ENCODE assay signal across 25 cellular contexts in the genomic region with DNA sequence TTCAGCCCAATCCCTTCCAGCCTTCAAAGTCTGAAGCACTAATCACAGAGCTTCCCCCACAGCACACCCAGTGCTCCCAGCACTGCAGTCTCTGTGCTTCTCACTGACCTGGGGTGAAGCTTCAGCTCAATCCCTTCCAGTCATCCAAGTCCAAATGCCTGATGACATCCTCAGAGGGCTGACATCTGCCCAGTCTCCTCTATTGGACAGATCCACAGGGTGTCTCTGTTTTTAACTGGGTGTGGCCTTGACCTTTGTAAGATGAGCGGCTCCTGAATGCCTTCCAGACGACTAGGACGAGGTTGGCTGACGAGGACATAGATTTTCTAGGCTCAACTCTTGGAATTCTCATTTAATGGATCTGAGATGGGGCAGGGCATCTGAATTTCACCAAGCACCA. TPM values are rescaled to one million over a fixed set of nuclear protein-coding genes. Genes with fewer than 3 reads are reported as not detected.
DNase-seq lines count a peak whose midpoint lies in the region; ATAC-seq and TF ChIP-seq lines count a peak whose summit lies in the region.
"Had no signal": no experiment of that assay in that cellular context is flagged by ENCODE, and none has a peak within 500 bp of the region (broad histone marks: within the 10 kb centered on the region; RNA-seq: fewer than 3 reads in every experiment).

No MANE protein-coding gene starts in this region.

- H3K4me1 Mint-ChIP-seq in MCF 10A (ENCODE audit: insufficient read depth, unreplicated experiment) = peaks cover 29% of the 10 kb centered on the region
- H3K4me1 Mint-ChIP-seq in endothelial cell (ENCODE audit: unreplicated experiment) = peaks cover 23% of the 10 kb centered on the region

- no peaks in the 10 kb centered on the region for H3K36me3 Mint-ChIP-seq in MCF 10A (ENCODE audit: insufficient read depth, unreplicated experiment)
- H3K36me3 Mint-ChIP-seq in endothelial cell (ENCODE audit: low read depth, unreplicated experiment) = no peaks in the 10 kb centered on the region
- H3K36me3 Mint-ChIP-seq: activated CD8-positive, alpha-beta memory T cell treated with anti-CD3 and anti-CD28 coated beads, Interleukin-2, amount 10 ng/mL, durations not matched to agents 7 days and 5 days; naive thymus-derived CD4-positive, alpha-beta T cell; stimulated activated naive B cell treated with anti-CD40 and anti-IgM and Interleukin-4, amounts not matched to agents 10 μg/mL and 1 μg/mL and 100 μg/mL, for 72 hours had no signal

- H3K27me3 Mint-ChIP-seq in MCF 10A (ENCODE audit: insufficient read depth, unreplicated experiment) = no peaks in the 10 kb centered on the region
- peaks cover 7% of the 10 kb centered on the region for H3K27me3 Mint-ChIP-seq in endothelial cell (ENCODE audit: unreplicated experiment)
- H3K27me3 Mint-ChIP-seq: activated CD4-positive, alpha-beta T cell treated with anti-CD3 and anti-CD28 coated beads, Interleukin-2, amount 10 ng/mL, durations not matched to agents 7 days and 5 days had no signal

- no peak for TF ChIP-seq CTCF in MCF 10A (IDR thresholded peaks at IDR 0.05; ENCODE audit: unreplicated experiment)
- no peak for TF ChIP-seq CTCF in mammary epithelial cell (conservative IDR thresholded peaks at IDR 0.05 in 1 of 2, IDR thresholded peaks at IDR 0.05 in 1 of 2; ENCODE audit: extremely low read depth in 1 of 2, insufficient read depth in 1 of 2, low read depth in 1 of 2, low read length in 2 of 2)
- TF ChIP-seq CTCF in RWPE1 (conservative IDR thresholded peaks at IDR 0.05; ENCODE audit: low read depth) = no peak
- no peak for TF ChIP-seq CTCF in endothelial cell (IDR thresholded peaks at IDR 0.05; ENCODE audit: unreplicated experiment)

- no peak overlapping the region for H3K9ac ChIP-seq in mammary epithelial cell (ENCODE audit: insufficient read depth, low read length)

- no peak overlapping the region for H3K4me3 ChIP-seq in mammary epithelial cell (replicated peaks in 1 of 3; ENCODE audit: insufficient read depth in 1 of 3, low read depth in 2 of 3, low read length in 3 of 3)

- no peak overlapping the region for H3K27ac Mint-ChIP-seq in MCF 10A (ENCODE audit: low read depth, unreplicated experiment)
- no peak overlapping the region for H3K27ac Mint-ChIP-seq in endothelial cell (ENCODE audit: unreplicated experiment)
- H3K27ac Mint-ChIP-seq: activated CD4-positive, alpha-beta T cell treated with anti-CD3 and anti-CD28 coated beads, Interleukin-2, amount 10 ng/mL, durations not matched to agents 7 days and 5 days; activated CD8-positive, alpha-beta memory T cell treated with anti-CD3 and anti-CD28 coated beads, Interleukin-2, amount 10 ng/mL, durations not matched to agents 7 days and 5 days; activated naive CD4-positive, alpha-beta T cell treated with anti-CD3 and anti-CD28 coated beads, Interleukin-2, amount 50 U/mL, for 24 hours; activated T-cell treated with anti-CD3 and anti-CD28 coated beads, Interleukin-2, amount 50 U/mL, for 72 hours; stimulated activated naive B cell treated with anti-CD40 and anti-IgM and Interleukin-4, amounts not matched to agents 10 μg/mL and 1 μg/mL and 100 μg/mL, for 72 hours had no signal

- H3K9me3 ChIP-seq in mammary epithelial cell (replicated peaks; ENCODE audit: insufficient read depth, low read length) = no peaks in the 10 kb centered on the region

- CTCF ChIA-PET in MCF 10A (lab: Yijun Ruan, JAX) (interaction anchor here (1.7 kb wide), 1 partner anchor 14 kb away, joined by 7 read pairs; no protein-coding TSS in a partner anchor), mammary epithelial cell (lab: Charles Lee; ENCODE audit: low non-redundant PET) (no interaction called here), RWPE1 (lab: Yijun Ruan, JAX) (interaction anchor here (0.7 kb wide), 1 partner anchor 327 kb away, joined by 3 read pairs; no protein-coding TSS in a partner anchor)

- ATAC-seq in HG02610 (IDR thresholded peaks at IDR 0.05; ENCODE audit: unreplicated experiment) (no peak), HG02840 (IDR thresholded peaks at IDR 0.05; ENCODE audit: low FRiP score, unreplicated experiment) (no peak)
- ATAC-seq: activated CD8-positive, alpha-beta memory T cell treated with anti-CD3 and anti-CD28 coated beads, Interleukin-2, amount 10 ng/mL, durations not matched to agents 7 days and 5 days; activated T-cell treated with anti-CD3 and anti-CD28 coated beads, Interleukin-2, amount 50 U/mL, for 72 hours; naive thymus-derived CD4-positive, alpha-beta T cell; SK-N-SH treated with all-trans-retinoic acid at 6 μM for 48 hours; stimulated activated naive B cell treated with anti-CD40 and anti-IgM and Interleukin-4, amounts not matched to agents 10 μg/mL and 1 μg/mL and 100 μg/mL, for 72 hours had no signal

- H3K27me3 ChIP-seq in mammary epithelial cell (ENCODE audit: insufficient read depth, low read length) = no peaks in the 10 kb centered on the region

- no peaks in the 10 kb centered on the region for H3K36me3 ChIP-seq in mammary epithelial cell (ENCODE audit: insufficient read depth, low read length)

- WGBS in mammary epithelial cell (ENCODE audit: low coverage, missing lambda C conversion rate) = 58% methylated on average over 4 of the region's 4 CpGs

- no peaks in the 10 kb centered on the region for H3K9me3 Mint-ChIP-seq in MCF 10A (ENCODE audit: unreplicated experiment)
- no peaks in the 10 kb centered on the region for H3K9me3 Mint-ChIP-seq in endothelial cell (ENCODE audit: unreplicated experiment)
- H3K9me3 Mint-ChIP-seq: activated CD4-positive, alpha-beta T cell treated with anti-CD3 and anti-CD28 coated beads, Interleukin-2, amount 10 ng/mL, durations not matched to agents 7 days and 5 days; activated naive CD4-positive, alpha-beta T cell treated with anti-CD3 and anti-CD28 coated beads, Interleukin-2, amount 50 U/mL, for 24 hours; activated T-cell treated with anti-CD3 and anti-CD28 coated beads, Interleukin-2, amount 50 U/mL, for 72 hours; naive thymus-derived CD4-positive, alpha-beta T cell; stimulated activated naive B cell treated with anti-CD40 and anti-IgM and Interleukin-4, amounts not matched to agents 10 μg/mL and 1 μg/mL and 100 μg/mL, for 72 hours had no signal

- peak; percentile 76 for DNase-seq in MCF 10A (ENCODE audit: unreplicated experiment)
- DNase-seq in mammary epithelial cell = no peak
- no peak for DNase-seq in RWPE1 (ENCODE audit: low spot score)
- peak; percentile 70 for DNase-seq in islet precursor cell
- DNase-seq in NK-92 treated with Interleukin-12 subunit alpha and Interleukin-12 subunit beta, amount 100 ng/mL, for 24 hours (lab: John Stamatoyannopoulos, UW) = no peak
- DNase-seq in endothelial cell (ENCODE audit: low spot score) = no peak
- DNase-seq: activated CD4-positive, alpha-beta T cell treated with anti-CD3 and anti-CD28 coated beads, Interleukin-2, amount 10 ng/mL, durations not matched to agents 7 days and 5 days; activated CD8-positive, alpha-beta memory T cell treated with anti-CD3 and anti-CD28 coated beads, Interleukin-2, amount 10 ng/mL, durations not matched to agents 7 days and 5 days; activated T-cell treated with anti-CD3 and anti-CD28 coated beads, Interleukin-2, amount 50 U/mL, for 72 hours; anterior cingulate cortex; cortex of kidney; DMS79; mesendoderm; naive thymus-derived CD4-positive, alpha-beta T cell; NCI-H1417; NCI-H2107; NCI-H510A treated with DMSO at 0.1 percent for 48 hours; occipital lobe; stimulated activated CD4-positive, alpha-beta T cell treated with anti-CD3 and anti-CD28 coated beads, Interleukin-4, amount 100 ng/mL, for 1 hour; stimulated activated naive B cell treated with anti-CD40 and anti-IgM and Interleukin-4, amounts not matched to agents 10 μg/mL and 1 μg/mL and 100 μg/mL, for 72 hours had no signal

- no peak overlapping the region for H3K4me2 ChIP-seq in mammary epithelial cell (ENCODE audit: insufficient read depth, low read depth, low read length)

- no peaks in the 10 kb centered on the region for H3K79me2 ChIP-seq in mammary epithelial cell (ENCODE audit: insufficient read depth, low read length)

- no TSS peak for BruUV-seq in MCF 10A (replicated peaks; lab: Mats Ljungman, UMichigan)
- BruUV-seq in mammary epithelial cell (replicated peaks; lab: Mats Ljungman, UMichigan) = no TSS peak

- POLR2A ChIA-PET in MCF 10A (lab: Yijun Ruan, JAX) (interaction anchor here (5.3 kb wide), 1 partner anchor 8 kb away, joined by 28 read pairs; a partner anchor contains a TSS), RWPE1 (lab: Yijun Ruan, JAX; ENCODE audit: low non-redundant PET) (no interaction called here)

- no peaks in the 10 kb centered on the region for H4K20me1 ChIP-seq in mammary epithelial cell (ENCODE audit: insufficient read depth, low read length)

- intact Hi-C loops in MCF 10A (cut with micrococcal nuclease) = no loop called here
- intact Hi-C loops in mammary epithelial cell (cut with micrococcal nuclease) = no loop called here

- in situ Hi-C loops in mammary epithelial cell (cut with MboI; ENCODE audit: low sequenced_read_pairs in 2 of 2) = no loop called here

- H3K4me1 ChIP-seq in mammary epithelial cell (ENCODE audit: insufficient read depth, low read length) = peaks cover 38% of the 10 kb centered on the region

- dilution Hi-C loops in mammary epithelial cell (cut with HindIII; ENCODE audit: low sequenced_read_pairs) = loop anchor here (5.0 kb wide), 1 partner anchor 48 kb away; no protein-coding TSS in a partner anchor

- no peak overlapping the region for H3K4me3 Mint-ChIP-seq in MCF 10A (ENCODE audit: unreplicated experiment)
- no peak overlapping the region for H3K4me3 Mint-ChIP-seq in endothelial cell (ENCODE audit: unreplicated experiment)
- H3K4me3 Mint-ChIP-seq: activated CD4-positive, alpha-beta T cell treated with anti-CD3 and anti-CD28 coated beads, Interleukin-2, amount 10 ng/mL, durations not matched to agents 7 days and 5 days; activated CD8-positive, alpha-beta memory T cell treated with anti-CD3 and anti-CD28 coated beads, Interleukin-2, amount 10 ng/mL, durations not matched to agents 7 days and 5 days; activated naive CD4-positive, alpha-beta T cell treated with anti-CD3 and anti-CD28 coated beads, Interleukin-2, amount 50 U/mL, for 24 hours; activated T-cell treated with anti-CD3 and anti-CD28 coated beads, Interleukin-2, amount 50 U/mL, for 72 hours; naive thymus-derived CD4-positive, alpha-beta T cell; stimulated activated naive B cell treated with anti-CD40 and anti-IgM and Interleukin-4, amounts not matched to agents 10 μg/mL and 1 μg/mL and 100 μg/mL, for 72 hours had no signal

- H3K27ac ChIP-seq in mammary epithelial cell (ENCODE audit: insufficient read depth, low read depth, low read length) = no peak overlapping the region
- H3K27ac ChIP-seq in RWPE1 = peak overlapping the region; percentile 10; the same call in 1 of the 2 replicates

- no peak overlapping the region for H2AFZ ChIP-seq in mammary epithelial cell (ENCODE audit: low read depth, low read length)

RNA-seq across cellular contexts. Expression of a gene that starts 7.6 kb away (rescaled TPM):
- total RNA-seq in MCF 10A (2022) (22.5 and 33.3 TPM in 2 replicates), mammary epithelial cell (100 to 1,000 TPM in 1 of 2 donors, 10 to 100 TPM in 1; 93.2 to 163 TPM), endothelial cell (ENCODE audit: unreplicated experiment) (0.72 TPM)
- 65.5 TPM for polyA plus RNA-seq in mammary epithelial cell
- polyA minus RNA-seq in mammary epithelial cell = 83.8 TPM
- total RNA-seq: H4 had no signal

Comparison
In these comparisons a context has a peak if more than half of its experiments do, and no peak if none do; other contexts are left out.
1. DNase-seq: peak in MCF 10A (single experiment) and islet precursor cell (single experiment); none in mammary epithelial cell (single experiment), RWPE1 (single experiment), NK-92 treated with Interleukin-12 subunit alpha and Interleukin-12 subunit beta, amount 100 ng/mL, for 24 hours (single experiment) and endothelial cell (single experiment).
2. RNA of a gene that starts 7.6 kb away (total RNA-seq): 93.2 to 163 TPM in mammary epithelial cell and 22.5 to 33.3 TPM in MCF 10A; 0.72 TPM in endothelial cell (single experiment); every median in the first group is over 10 times any median in the second.